14 cellular contexts compared by ENCODE assay signal in genomic region chr2:100935372-100935752, GRCh38.
DNase-seq lines count a peak whose midpoint lies in the region; FAIRE-seq and TF ChIP-seq lines count a peak whose summit lies in the region.
"Had no signal": no experiment of that assay in that cellular context is flagged by ENCODE, and none has a peak within 500 bp of the region (broad histone marks: within the 10 kb centered on the region; RNA-seq: fewer than 3 reads in every experiment).

No MANE protein-coding gene starts in this region.

- CTCF ChIA-PET in endothelial cell of umbilical vein (lab: Charles Lee): interaction anchor here (0.9 to 2.7 kb wide), 4 partner anchors 11 to 205 kb away, joined by 3 to 9 read pairs (median 4); no protein-coding TSS in a partner anchor

- no peaks in the 10 kb centered on the region for H3K9me3 ChIP-seq in MG63
- no peaks in the 10 kb centered on the region for H3K9me3 ChIP-seq in endothelial cell of umbilical vein (replicated peaks; ENCODE audit: control insufficient read depth, insufficient read depth, low read length)

- no peak overlapping the region for H3K9ac ChIP-seq in endothelial cell of umbilical vein (replicated peaks; ENCODE audit: extremely low read depth, insufficient read depth, low read length)

- no peak for TF ChIP-seq POLR2A in endothelial cell of umbilical vein (IDR thresholded peaks at IDR 0.05; ENCODE audit: low read depth, low read length)

- no peak overlapping the region for H2AFZ ChIP-seq in endothelial cell of umbilical vein (ENCODE audit: low read depth, low read length)

- H3K27ac ChIP-seq in endothelial cell of umbilical vein (ENCODE audit: insufficient read depth, low read depth, low read length): no peak overlapping the region

- H3K9me1 ChIP-seq in endothelial cell of umbilical vein (replicated peaks; ENCODE audit: control insufficient read depth, extremely low read depth, insufficient read depth, low read length): no peaks in the 10 kb centered on the region

- dilution Hi-C loops in endothelial cell of umbilical vein (cut with MboI; ENCODE audit: extremely low pct_ligation_motif_present, low sequenced_read_pairs): no loop called here

- TF ChIP-seq CTCF in AG09309 (IDR thresholded peaks at IDR 0.05; ENCODE audit: control insufficient read depth, insufficient read depth, low read depth, low read length, missing control alignments): no peak
- TF ChIP-seq CTCF in endothelial cell of umbilical vein (IDR thresholded peaks at IDR 0.05; ENCODE audit: extremely low read depth in 1 of 2, insufficient read depth in 1 of 2, low read depth in 1 of 2, low read length in 2 of 2): no peak

- peak; percentile 74 for FAIRE-seq in endothelial cell of umbilical vein (lab: Jason Lieb, UNC)
- FAIRE-seq: GM12878 had no signal

- no peaks in the 10 kb centered on the region for H3K27me3 ChIP-seq in MG63
- no peaks in the 10 kb centered on the region for H3K27me3 ChIP-seq in endothelial cell of umbilical vein (ENCODE audit: control insufficient read depth in 2 of 2, insufficient read depth in 2 of 2, low read length in 2 of 2)

- intact Hi-C loops in endothelial cell of umbilical vein (cut with micrococcal nuclease): no loop called here

- H3K4me2 ChIP-seq in endothelial cell of umbilical vein (ENCODE audit: insufficient read depth, low read length): no peak overlapping the region

- no peaks in the 10 kb centered on the region for H3K36me3 ChIP-seq in MG63
- peaks cover 0 to 12% of the 10 kb centered on the region in 2 experiments for H3K36me3 ChIP-seq in endothelial cell of umbilical vein (ENCODE audit: control insufficient read depth in 2 of 2, extremely low read depth in 1 of 2, insufficient read depth in 2 of 2, low read length in 2 of 2)

- H3K4me3 ChIP-seq in AG09309 (ENCODE audit: control insufficient read depth, low read depth, low read length) (no peak overlapping the region), MG63 (no peak overlapping the region), endothelial cell of umbilical vein (replicated peaks in 1 of 3; ENCODE audit: insufficient read depth in 1 of 3, low read depth in 1 of 3, low read length in 3 of 3) (no peak overlapping the region)
- H3K4me3 ChIP-seq: GM12878 had no signal

- H4K20me1 ChIP-seq in endothelial cell of umbilical vein (replicated peaks; ENCODE audit: control insufficient read depth, extremely low read depth, insufficient read depth, low read length): no peaks in the 10 kb centered on the region

- H3K4me1 ChIP-seq in endothelial cell of umbilical vein (ENCODE audit: control insufficient read depth, extremely low read depth, insufficient read depth, low read length): peaks cover 9% of the 10 kb centered on the region

- no peaks in the 10 kb centered on the region for H3K79me2 ChIP-seq in endothelial cell of umbilical vein (ENCODE audit: control insufficient read depth, insufficient read depth, low read length)

- peak; percentile 52 for DNase-seq in AG09309 (ENCODE audit: low read depth)
- peak; percentile 29 for DNase-seq in MG63
- no peak for DNase-seq in endothelial cell of umbilical vein (ENCODE audit: low read depth, low spot score)
- DNase-seq in kidney tubule cell (ENCODE audit: low spot score): peak; percentile 29
- no peak for DNase-seq in activated CD8-positive, alpha-beta memory T cell treated with anti-CD3 and anti-CD28 coated beads, Interleukin-2, amount 50 U/mL, for 4 hours
- DNase-seq in superior temporal gyrus (ENCODE audit: extremely low spot score): no peak
- DNase-seq in DMS153 (lab: John Stamatoyannopoulos, UW): no peak
- DNase-seq in NCI-H146 (lab: John Stamatoyannopoulos, UW): no peak
- DNase-seq: activated naive CD4-positive, alpha-beta T cell treated with Interleukin-2 at 50 U/mL for 16 hours; central memory CD4-positive, alpha-beta T cell; NCI-H1417 treated with DMSO at 0.1 percent for 48 hours; NCI-H2227 treated with DMSO at 0.1 percent for 48 hours; SW 1271 had no signal

- no TSS peak for BruUV-seq in endothelial cell of umbilical vein (replicated peaks; lab: Mats Ljungman, UMichigan)

- POLR2A ChIA-PET in endothelial cell of umbilical vein (lab: Charles Lee): interaction anchor here (1.1 kb wide), 1 partner anchor 114 kb away, joined by 3 read pairs; no protein-coding TSS in a partner anchor

TF ChIP-seq in endothelial cell of umbilical vein, 7 proteins besides CTCF, POLR2A, EP300 and RAD21:
- TF ChIP-seq GATA2 (IDR thresholded peaks at IDR 0.05; ENCODE audit: insufficient read depth, insufficient read length, low read depth, low read length): no peak
- TF ChIP-seq POLR2AphosphoS5 (IDR thresholded peaks at IDR 0.05; ENCODE audit: insufficient read depth, low read depth, low read length): no peak
- no peak for TF ChIP-seq MAX (IDR thresholded peaks at IDR 0.05; ENCODE audit: insufficient read depth, insufficient read length)
- TF ChIP-seq EZH2 (IDR thresholded peaks at IDR 0.05; ENCODE audit: borderline replicate concordance, low read depth, low read length, severe bottlenecking): no peak
- TF ChIP-seq FOS (IDR thresholded peaks at IDR 0.05; ENCODE audit: borderline replicate concordance, insufficient read depth, low read length): no peak
- no peak for TF ChIP-seq JUN (IDR thresholded peaks at IDR 0.05; ENCODE audit: borderline replicate concordance, insufficient read depth, insufficient read length, low read depth)

Comparison
In these comparisons a context has a peak if more than half of its experiments do, and no peak if none do; other contexts are left out.
1. DNase-seq: peak in AG09309 (single experiment), MG63 (single experiment) and kidney tubule cell (single experiment); none in endothelial cell of umbilical vein (single experiment), activated CD8-positive, alpha-beta memory T cell treated with anti-CD3 and anti-CD28 coated beads, Interleukin-2, amount 50 U/mL, for 4 hours (single experiment), superior temporal gyrus (single experiment), DMS153 (single experiment) and NCI-H146 (single experiment).